Comparison of ENCODE assay signal across 8 cellular contexts in genomic region chr7:23680417-23681405, GRCh38. TPM values are rescaled to one million over a fixed set of nuclear protein-coding genes. Genes with fewer than 3 reads are reported as not detected.
DNase-seq lines count a peak whose midpoint lies in the region; ATAC-seq, FAIRE-seq and TF ChIP-seq lines count a peak whose summit lies in the region.

No MANE protein-coding gene starts in this region.

- DNase-seq in Caco-2 (peak; percentile 75 to 76), LNCaP clone FGC (ENCODE audit: low read depth) (peak; percentile 47), chondrocyte (ENCODE audit: low spot score) (no peak), kidney (peak; percentile 87), NCI-H187 treated with DMSO at 0.1 percent for 48 hours (lab: John Stamatoyannopoulos, UW) (no peak)
- peak; percentile 20 to 36 for DNase-seq in stimulated activated CD4-positive, alpha-beta T cell treated with anti-CD3 and anti-CD28 coated beads, Interleukin-12 subunit alpha, Interleukin-12 subunit beta, amount 100 ng/mL, for 24 hours (ENCODE audit: low read depth in 2 of 2)

- H3K27me3 ChIP-seq in Caco-2 (replicated peaks; ENCODE audit: control insufficient read depth, insufficient read depth, low read length), result no peaks in the 10 kb centered on the region

- intact Hi-C loops in Caco-2 (cut with micrococcal nuclease; ENCODE audit: unreplicated experiment), result loop anchor here (1.0 to 2.0 kb wide), 3 partner anchors 84 to 206 kb away; partner anchors contain the start of gene CCDC126
- intact Hi-C loops in kidney (cut with DNase I), result no loop called here

- H3K9ac ChIP-seq in kidney (ENCODE audit: low read length in 2 of 2), result peak overlapping the region; percentile 63 to 76

- TSS peak; percentile 88 for BruUV-seq in Caco-2 (replicated peaks; lab: Mats Ljungman, UMichigan)

- ATAC-seq in GM21526 (IDR thresholded peaks at IDR 0.05; ENCODE audit: low FRiP score, unreplicated experiment), result peak; percentile 39

- H3K36me3 ChIP-seq in Caco-2 (ENCODE audit: control insufficient read depth, insufficient read depth, low read length) (no peaks in the 10 kb centered on the region), kidney (ENCODE audit: control insufficient read depth in 1 of 2, insufficient read depth in 2 of 2, low read length in 2 of 2) (no peaks in the 10 kb centered on the region)

- no peaks in the 10 kb centered on the region for H3K27me3 Mint-ChIP-seq in Caco-2 (ENCODE audit: insufficient read depth, unreplicated experiment)
- no peaks in the 10 kb centered on the region for H3K27me3 Mint-ChIP-seq in chondrocyte (ENCODE audit: low read depth)

- peak overlapping the region; percentile 44 to 66 for H3K27ac ChIP-seq in kidney (ENCODE audit: low read depth in 2 of 2, low read length in 2 of 2)

- H3K4me3 Mint-ChIP-seq in Caco-2 (ENCODE audit: unreplicated experiment) (peak overlapping the region; percentile 87), chondrocyte (ENCODE audit: unreplicated experiment) (peak overlapping the region; percentile 88)

- H3K4me1 ChIP-seq in Caco-2 (peaks cover 5% of the 10 kb centered on the region), kidney (ENCODE audit: control insufficient read depth in 1 of 2, insufficient read depth in 1 of 2, low read depth in 1 of 2, low read length in 2 of 2) (peaks cover 3 to 4% of the 10 kb centered on the region in 2 donors)

- H3K9me3 Mint-ChIP-seq in Caco-2 (ENCODE audit: unreplicated experiment), result no peaks in the 10 kb centered on the region
- peaks cover under 1% of the 10 kb centered on the region for H3K9me3 Mint-ChIP-seq in chondrocyte (ENCODE audit: low read depth)

- CTCF ChIA-PET in Caco-2 (lab: Charles Lee), result interaction anchor here (0.6 to 1.3 kb wide), 9 partner anchors 8 to 1445 kb away, joined by 3 to 6 read pairs (median 4); partner anchors contain the start of genes CCDC126, CYCS and STK31

- H3K9me3 ChIP-seq in Caco-2 (no peaks in the 10 kb centered on the region), kidney (ENCODE audit: control insufficient read depth in 1 of 2, low read length in 2 of 2) (no peaks in the 10 kb centered on the region)

- POLR2A ChIA-PET in Caco-2 (lab: Charles Lee), result interaction anchor here (0.6 to 1.1 kb wide), 2 partner anchors 29 to 83 kb away, joined by 4 to 9 read pairs; partner anchors contain the start of genes CCDC126 and STK31

- TF ChIP-seq CTCF in Caco-2 (IDR thresholded peaks at IDR 0.05; ENCODE audit: insufficient read depth in 1 of 2, low read depth in 1 of 2, low read length in 1 of 2, severe bottlenecking in 1 of 2, unreplicated experiment in 1 of 2), result no peak
- TF ChIP-seq CTCF in LNCaP clone FGC (IDR thresholded peaks at IDR 0.05; ENCODE audit: control insufficient read depth, extremely low read depth, insufficient read depth), result no peak
- no peak for TF ChIP-seq CTCF in WI38 (IDR thresholded peaks at IDR 0.05; ENCODE audit: low read depth, low read length)
- no peak for TF ChIP-seq CTCF in chondrocyte (IDR thresholded peaks at IDR 0.05)
- no peak for TF ChIP-seq CTCF in kidney (IDR thresholded peaks at IDR 0.05; ENCODE audit: borderline replicate concordance, extremely low read depth, insufficient read depth)

- H3K36me3 Mint-ChIP-seq in Caco-2 (ENCODE audit: insufficient read depth, unreplicated experiment), result no peaks in the 10 kb centered on the region
- H3K36me3 Mint-ChIP-seq in chondrocyte (ENCODE audit: low read depth), result no peaks in the 10 kb centered on the region

- no peak for FAIRE-seq in kidney (lab: Jason Lieb, UNC)

- H3K4me1 Mint-ChIP-seq in Caco-2 (ENCODE audit: low read depth, unreplicated experiment) (no peaks in the 10 kb centered on the region), chondrocyte (ENCODE audit: low read depth) (no peaks in the 10 kb centered on the region)

- H3K27ac Mint-ChIP-seq in Caco-2 (ENCODE audit: unreplicated experiment) (peak overlapping the region; percentile 65), chondrocyte (ENCODE audit: unreplicated experiment) (no peak overlapping the region)

- H3K4me3 ChIP-seq in Caco-2 (ENCODE audit: low read depth, low read length), result peak overlapping the region; percentile 66
- H3K4me3 ChIP-seq in LNCaP clone FGC (ENCODE audit: low read depth, low read length), result peak overlapping the region; percentile 71
- H3K4me3 ChIP-seq in WI38 (ENCODE audit: low read depth, low read length), result peak overlapping the region; percentile 56
- peak overlapping the region; percentile 81 to 92 for H3K4me3 ChIP-seq in kidney (ENCODE audit: low read length in 2 of 2)

RNA-seq across cellular contexts. Expression of gene FAM221A, which starts 0.7 kb away (rescaled TPM):
- total RNA-seq in Caco-2 (2022) (13.2 and 19.1 TPM in 2 replicates), chondrocyte (1.8 to 2.3 TPM (median 2.2 TPM) in 3 replicates), kidney (8.6 TPM)
- polyA plus RNA-seq in kidney (ENCODE audit: insufficient read depth, low read depth, low replicate concordance), result 8.7 TPM

RNA-seq across cellular contexts. Expression of gene STK31, which starts 29.3 kb away (rescaled TPM):
- total RNA-seq in Caco-2 (2022), result 37.0 and 38.9 TPM in 2 replicates
- 0.07 to 0.13 TPM in 2 of 3 replicates, not detected in the other for total RNA-seq in chondrocyte
- 0.44 TPM for total RNA-seq in kidney
- polyA plus RNA-seq in kidney (ENCODE audit: insufficient read depth, low read depth, low replicate concordance), result 0.15 TPM

Comparison
In these comparisons a context has a peak if more than half of its experiments do, and no peak if none do; other contexts are left out.
1. DNase-seq: peak in Caco-2 (2 of 2), LNCaP clone FGC (single experiment), kidney (single experiment) and stimulated activated CD4-positive, alpha-beta T cell treated with anti-CD3 and anti-CD28 coated beads, Interleukin-12 subunit alpha, Interleukin-12 subunit beta, amount 100 ng/mL, for 24 hours (2 of 2); none in chondrocyte (single experiment) and NCI-H187 treated with DMSO at 0.1 percent for 48 hours (single experiment).
2. RNA of gene STK31, which starts 29.3 kb away (total RNA-seq): 37.0 to 38.9 TPM in Caco-2; 0.44 TPM in kidney (single experiment) and 0.07 to 0.13 TPM in chondrocyte; every median in the first group is over 10 times any median in the second.
3. Peak in every context shown above with its lines, with median percentiles within 50 percentile points of each other: H3K4me3 ChIP-seq.